In the genomic region with DNA sequence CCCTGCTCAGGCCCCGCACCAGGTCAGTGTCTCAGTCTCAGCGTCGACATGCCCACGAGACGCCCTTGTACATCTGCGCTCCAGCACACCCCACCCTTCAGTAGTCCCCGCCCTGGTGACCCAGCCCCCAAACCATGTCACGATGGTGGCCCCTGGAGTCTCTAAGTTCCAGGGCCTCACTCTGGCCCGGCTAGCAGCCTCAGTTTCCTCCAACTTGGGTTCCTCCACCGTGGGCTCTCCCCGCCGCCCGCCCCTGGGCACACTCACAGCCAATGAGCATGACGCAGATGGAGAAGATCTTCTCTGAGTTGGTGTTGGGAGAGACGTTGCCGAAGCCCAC, we compare ENCODE assay signal across 37 cellular contexts. TPM values are rescaled to one million over a fixed set of nuclear protein-coding genes. Genes with fewer than 3 reads are reported as not detected.
"Had no signal": no experiment of that assay in that cellular context is flagged by ENCODE, and none has a peak within 500 bp of the region (broad histone marks: within the 10 kb centered on the region; RNA-seq: fewer than 3 reads in every experiment).

No MANE protein-coding gene starts in this region.

- H3K4me3 Mint-ChIP-seq: activated B cell treated with CpG ODN at 0.5 μM for 24 hours; activated CD8-positive, alpha-beta memory T cell treated with anti-CD3 and anti-CD28 coated beads, Interleukin-2, amount 10 ng/mL, durations not matched to agents 7 days and 5 days; activated CD8-positive, alpha-beta T cell treated with anti-CD3 and anti-CD28 coated beads for 36 hours; activated naive CD4-positive, alpha-beta T cell treated with anti-CD3 and anti-CD28 coated beads, Interleukin-2, amount 10 ng/mL, durations not matched to agents 7 days and 5 days; activated naive CD8-positive, alpha-beta T cell treated with anti-CD3 and anti-CD28 coated beads, Interleukin-2, amount 10 ng/mL, durations not matched to agents 7 days and 5 days; activated T-cell treated with anti-CD3 and anti-CD28 coated beads, Interleukin-2, amount 50 U/mL, for 24 hours; activated T-cell treated with anti-CD3 and anti-CD28 coated beads, Interleukin-2, amount 50 U/mL, for 72 hours; brain; T-helper 17 cell; T-helper 2 cell treated with Interferon-gamma antibody and Interleukin-4, amounts not matched to agents 5 μg/mL and 100 μg/mL, for 36 hours had no signal

- H3K4me3 ChIP-seq: ascending aorta, breast epithelium, cardiac muscle cell, colonic mucosa, heart left ventricle had no signal

- H3K27ac Mint-ChIP-seq: activated B cell treated with CpG ODN at 0.5 μM for 24 hours; activated CD8-positive, alpha-beta memory T cell treated with anti-CD3 and anti-CD28 coated beads, Interleukin-2, amount 10 ng/mL, durations not matched to agents 7 days and 5 days; activated CD8-positive, alpha-beta T cell treated with anti-CD3 and anti-CD28 coated beads for 36 hours; activated naive CD4-positive, alpha-beta T cell treated with anti-CD3 and anti-CD28 coated beads, Interleukin-2, amount 10 ng/mL, durations not matched to agents 7 days and 5 days; activated naive CD4-positive, alpha-beta T cell treated with anti-CD3 and anti-CD28 coated beads, Interleukin-2, amount 50 U/mL, for 72 hours; activated naive CD8-positive, alpha-beta T cell treated with anti-CD3 and anti-CD28 coated beads, Interleukin-2, amount 10 ng/mL, durations not matched to agents 7 days and 5 days; activated T-cell treated with anti-CD3 and anti-CD28 coated beads, Interleukin-2, amount 50 U/mL, for 24 hours; activated T-cell treated with anti-CD3 and anti-CD28 coated beads, Interleukin-2, amount 50 U/mL, for 72 hours; T-helper 17 cell; T-helper 2 cell treated with Interferon-gamma antibody and Interleukin-4, amounts not matched to agents 5 μg/mL and 100 μg/mL, for 36 hours had no signal

- H3K9me3 Mint-ChIP-seq: activated B cell treated with CpG ODN at 0.5 μM for 24 hours; activated CD8-positive, alpha-beta T cell treated with anti-CD3 and anti-CD28 coated beads for 36 hours; activated naive CD4-positive, alpha-beta T cell treated with anti-CD3 and anti-CD28 coated beads, Interleukin-2, amount 10 ng/mL, durations not matched to agents 7 days and 5 days; activated naive CD4-positive, alpha-beta T cell treated with anti-CD3 and anti-CD28 coated beads, Interleukin-2, amount 50 U/mL, for 72 hours; activated naive CD8-positive, alpha-beta T cell treated with anti-CD3 and anti-CD28 coated beads, Interleukin-2, amount 10 ng/mL, durations not matched to agents 7 days and 5 days; activated T-cell treated with anti-CD3 and anti-CD28 coated beads, Interleukin-2, amount 50 U/mL, for 24 hours; activated T-cell treated with anti-CD3 and anti-CD28 coated beads, Interleukin-2, amount 50 U/mL, for 72 hours; brain; T-helper 2 cell treated with Interferon-gamma antibody and Interleukin-4, amounts not matched to agents 5 μg/mL and 100 μg/mL, for 36 hours had no signal

- FAIRE-seq: endometrium, endothelial cell of umbilical vein, frontal cortex had no signal

- H3K9me3 ChIP-seq: ascending aorta, breast epithelium, colonic mucosa, heart left ventricle had no signal

- H3K27ac ChIP-seq: ascending aorta, breast epithelium, cardiac muscle cell, colonic mucosa, epithelial cell of prostate, WERI-Rb-1 had no signal

- H3K36me3 Mint-ChIP-seq: activated CD8-positive, alpha-beta memory T cell treated with anti-CD3 and anti-CD28 coated beads, Interleukin-2, amount 10 ng/mL, durations not matched to agents 7 days and 5 days; activated naive CD4-positive, alpha-beta T cell treated with anti-CD3 and anti-CD28 coated beads, Interleukin-2, amount 10 ng/mL, durations not matched to agents 7 days and 5 days; activated naive CD4-positive, alpha-beta T cell treated with anti-CD3 and anti-CD28 coated beads, Interleukin-2, amount 50 U/mL, for 72 hours; activated naive CD8-positive, alpha-beta T cell treated with anti-CD3 and anti-CD28 coated beads, Interleukin-2, amount 10 ng/mL, durations not matched to agents 7 days and 5 days had no signal

- H3K27me3 ChIP-seq: cardiac muscle cell had no signal

- H3K4me1 ChIP-seq: colonic mucosa had no signal

- ATAC-seq: activated CD4-positive, CD25-positive, alpha-beta regulatory T cell treated with anti-CD3 and anti-CD28 coated beads, Interleukin-2, amount 50 U/mL, for 24 hours; activated CD8-positive, alpha-beta memory T cell treated with anti-CD3 and anti-CD28 coated beads, Interleukin-2, amount 10 ng/mL, durations not matched to agents 7 days and 5 days; activated CD8-positive, alpha-beta T cell treated with anti-CD3 and anti-CD28 coated beads for 36 hours; activated naive CD4-positive, alpha-beta T cell treated with anti-CD3 and anti-CD28 coated beads, Interleukin-2, amount 50 U/mL, for 72 hours; activated T-cell treated with anti-CD3 and anti-CD28 coated beads, Interleukin-2, amount 50 U/mL, for 72 hours; esophagus mucosa; heart left ventricle; T-helper 17 cell had no signal

- H3K36me3 ChIP-seq: ascending aorta, breast epithelium, colonic mucosa had no signal

- DNase-seq: activated B cell treated with CpG ODN at 0.5 μM for 24 hours; activated CD4-positive, alpha-beta T cell treated with anti-CD3 and anti-CD28 coated beads for 48 hours; activated CD4-positive, alpha-beta T cell treated with anti-CD3 and anti-CD28 coated beads, Interleukin-2, amount 50 U/mL, for 1 hour; activated CD4-positive, alpha-beta T cell treated with anti-CD3 and anti-CD28 coated beads, Interleukin-2, amount 50 U/mL, for 48 hours; activated CD8-positive, alpha-beta memory T cell treated with anti-CD3 and anti-CD28 coated beads, Interleukin-2, amount 10 ng/mL, durations not matched to agents 7 days and 5 days; activated CD8-positive, alpha-beta memory T cell treated with anti-CD3 and anti-CD28 coated beads, Interleukin-2, amount 50 U/mL, for 48 hours; activated CD8-positive, alpha-beta T cell treated with anti-CD3 and anti-CD28 coated beads for 36 hours; activated gamma-delta T cell; activated naive CD4-positive, alpha-beta T cell; activated naive CD4-positive, alpha-beta T cell treated with anti-CD3 and anti-CD28 coated beads, Interleukin-2, amount 10 ng/mL, durations not matched to agents 7 days and 5 days; activated naive CD8-positive, alpha-beta T cell treated with anti-CD3 and anti-CD28 coated beads, Interleukin-2, amount 10 ng/mL, durations not matched to agents 7 days and 5 days; activated T-cell treated with anti-CD3 and anti-CD28 coated beads for 4 hours; activated T-cell treated with anti-CD3 and anti-CD28 coated beads, Interleukin-2, amount 50 U/mL, for 24 hours; activated T-cell treated with anti-CD3 and anti-CD28 coated beads, Interleukin-2, amount 50 U/mL, for 72 hours; central memory CD4-positive, alpha-beta T cell; cerebellar nuclear complex; colonic mucosa; effector CD8-positive, alpha-beta T cell; foreskin fibroblast; T-helper 1 cell; T-helper 17 cell; T1000; WERI-Rb-1 had no signal

- H3K4me1 Mint-ChIP-seq: activated B cell treated with CpG ODN at 0.5 μM for 24 hours; activated CD8-positive, alpha-beta memory T cell treated with anti-CD3 and anti-CD28 coated beads, Interleukin-2, amount 10 ng/mL, durations not matched to agents 7 days and 5 days; activated naive CD8-positive, alpha-beta T cell treated with anti-CD3 and anti-CD28 coated beads, Interleukin-2, amount 10 ng/mL, durations not matched to agents 7 days and 5 days had no signal

RNA-seq across cellular contexts. Expression of gene KCNH2, which starts 27.0 kb away (rescaled TPM):
- total RNA-seq: ascending aorta, dermis microvascular lymphatic vessel endothelial cell had no signal
